9 cellular contexts compared by ENCODE assay signal in the genomic region with DNA sequence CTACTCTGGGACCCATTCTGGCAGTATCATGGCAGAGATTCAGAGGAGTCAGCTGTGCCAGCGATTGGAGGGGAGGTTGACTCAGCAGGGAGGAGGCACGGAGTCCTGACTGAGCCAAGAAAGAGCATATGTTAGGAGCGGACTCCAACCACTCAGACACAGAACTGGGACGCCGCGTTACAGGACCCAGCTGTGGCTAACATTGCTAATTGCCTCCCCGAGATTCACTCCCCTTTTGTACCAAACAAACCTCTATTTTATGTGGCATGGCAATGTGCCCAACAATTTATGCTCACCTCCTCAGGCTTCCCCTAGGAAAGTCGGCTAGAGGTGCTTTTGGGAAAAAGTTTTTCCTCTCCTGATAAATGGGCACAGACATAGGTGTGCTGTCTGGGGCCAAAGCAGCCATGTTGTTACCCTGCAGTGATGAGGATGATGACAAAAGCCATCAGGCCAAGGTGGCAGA. TPM values are rescaled to one million over a fixed set of nuclear protein-coding genes. Genes with fewer than 3 reads are reported as not detected.
DNase-seq lines count a peak whose midpoint lies in the region; ATAC-seq and TF ChIP-seq lines count a peak whose summit lies in the region.
"Had no signal": no experiment of that assay in that cellular context is flagged by ENCODE, and none has a peak within 500 bp of the region (broad histone marks: within the 10 kb centered on the region; RNA-seq: fewer than 3 reads in every experiment).

No MANE protein-coding gene starts in this region.

- peak overlapping the region; percentile 55 for H3K4me3 ChIP-seq in adipocyte (ENCODE audit: low read length)
- H3K4me3 ChIP-seq in right atrium auricular region, result no peak overlapping the region
- no peak overlapping the region for H3K4me3 ChIP-seq in CD8-positive, alpha-beta T cell (ENCODE audit: low read depth, low read length)

- DNase-seq in HFFc6, result peak; percentile 30
- peak; percentile 41 for DNase-seq in adipocyte (ENCODE audit: low read depth)
- DNase-seq in right atrium auricular region (ENCODE audit: low spot score), result peak; percentile 73
- DNase-seq in substantia nigra (lab: John Stamatoyannopoulos, UW), result peak in 30 of 49 donors; percentile 1 to 88 (median 10)
- DNase-seq in islet precursor cell, result no peak
- DNase-seq in type B pancreatic cell (ENCODE audit: extremely low spot score, unreplicated experiment), result no peak
- no peak for DNase-seq in CD8-positive, alpha-beta T cell
- DNase-seq: central memory CD4-positive, alpha-beta T cell had no signal

- H3K36me3 ChIP-seq in adipocyte (ENCODE audit: control insufficient read depth, insufficient read depth, low read length, severe bottlenecking), result no peaks in the 10 kb centered on the region
- H3K36me3 ChIP-seq in right atrium auricular region, result no peaks in the 10 kb centered on the region
- H3K36me3 ChIP-seq in CD8-positive, alpha-beta T cell (ENCODE audit: insufficient read depth, low read length), result no peaks in the 10 kb centered on the region

- H3K9me3 ChIP-seq in adipocyte (ENCODE audit: control insufficient read depth, low read length), result no peaks in the 10 kb centered on the region
- no peaks in the 10 kb centered on the region for H3K9me3 ChIP-seq in right atrium auricular region
- H3K9me3 ChIP-seq in CD8-positive, alpha-beta T cell (ENCODE audit: low read length), result no peaks in the 10 kb centered on the region

- POLR2A ChIA-PET in CD8-positive, alpha-beta T cell (lab: Charles Lee), result no interaction called here

- H3K27ac ChIP-seq in right atrium auricular region (no peak overlapping the region), substantia nigra (ENCODE audit: low read depth, low read length, poor library complexity, severe bottlenecking) (no peak overlapping the region)
- H3K27ac ChIP-seq in CD8-positive, alpha-beta T cell (ENCODE audit: low read depth, low read length), result no peak overlapping the region

- H3K36me3 Mint-ChIP-seq in HFFc6 (ENCODE audit: low read depth) (no peaks in the 10 kb centered on the region), type B pancreatic cell (no peaks in the 10 kb centered on the region)
- no peaks in the 10 kb centered on the region for H3K36me3 Mint-ChIP-seq in CD8-positive, alpha-beta T cell

- no peaks in the 10 kb centered on the region for H3K27me3 ChIP-seq in adipocyte (replicated peaks; ENCODE audit: control insufficient read depth, insufficient read depth, low read length)
- H3K27me3 ChIP-seq in right atrium auricular region, result no peaks in the 10 kb centered on the region
- H3K27me3 ChIP-seq in CD8-positive, alpha-beta T cell (ENCODE audit: insufficient read depth, low read length), result no peaks in the 10 kb centered on the region

- CTCF ChIA-PET in CD8-positive, alpha-beta T cell (lab: Charles Lee), result interaction anchor here (0.6 kb wide), 1 partner anchor 34 kb away, joined by 3 read pairs; no protein-coding TSS in a partner anchor

- ATAC-seq in CD8-positive, alpha-beta T cell, result no peak
- ATAC-seq in GM21619 (IDR thresholded peaks at IDR 0.05; ENCODE audit: unreplicated experiment), result no peak

- H3K4me1 Mint-ChIP-seq in HFFc6 (ENCODE audit: low read depth) (peaks cover 12% of the 10 kb centered on the region), type B pancreatic cell (ENCODE audit: unreplicated experiment) (no peaks in the 10 kb centered on the region)
- no peaks in the 10 kb centered on the region for H3K4me1 Mint-ChIP-seq in CD8-positive, alpha-beta T cell (ENCODE audit: low read depth)

- peaks cover 14% of the 10 kb centered on the region for H3K4me1 ChIP-seq in adipocyte (ENCODE audit: control insufficient read depth, insufficient read depth, low read length)
- no peaks in the 10 kb centered on the region for H3K4me1 ChIP-seq in right atrium auricular region
- no peaks in the 10 kb centered on the region for H3K4me1 ChIP-seq in CD8-positive, alpha-beta T cell (ENCODE audit: insufficient read depth, low read length)

- H3K9ac ChIP-seq in adipocyte (ENCODE audit: low read length), result peak overlapping the region; percentile 11

- TF ChIP-seq CTCF in HFFc6 (IDR thresholded peaks at IDR 0.05) (no peak), right atrium auricular region (IDR thresholded peaks at IDR 0.05) (no peak), type B pancreatic cell (conservative IDR thresholded peaks at IDR 0.05) (no peak)
- no peak for TF ChIP-seq CTCF in CD8-positive, alpha-beta T cell (IDR thresholded peaks at IDR 0.05)

- intact Hi-C loops in CD8-positive, alpha-beta T cell (cut with DNase I, micrococcal nuclease), result no loop called here

- H3K27ac Mint-ChIP-seq in HFFc6, result no peak overlapping the region
- no peak overlapping the region for H3K27ac Mint-ChIP-seq in type B pancreatic cell
- H3K27ac Mint-ChIP-seq in CD8-positive, alpha-beta T cell, result no peak overlapping the region

- H3K9me3 Mint-ChIP-seq in HFFc6 (no peaks in the 10 kb centered on the region), type B pancreatic cell (no peaks in the 10 kb centered on the region)
- H3K9me3 Mint-ChIP-seq in CD8-positive, alpha-beta T cell, result no peaks in the 10 kb centered on the region

- H3K4me3 Mint-ChIP-seq in HFFc6 (no peak overlapping the region; the same call in 1 of the 2 replicates), type B pancreatic cell (no peak overlapping the region)
- no peak overlapping the region for H3K4me3 Mint-ChIP-seq in CD8-positive, alpha-beta T cell

- H3K27me3 Mint-ChIP-seq in HFFc6 (ENCODE audit: insufficient read depth) (no peaks in the 10 kb centered on the region), type B pancreatic cell (no peaks in the 10 kb centered on the region)
- no peaks in the 10 kb centered on the region for H3K27me3 Mint-ChIP-seq in CD8-positive, alpha-beta T cell (ENCODE audit: low read depth)

RNA-seq across cellular contexts. Expression of a gene that starts 15.2 kb away (rescaled TPM):
- 10 to 100 TPM; 62.5 to 71.9 (median 69.1) TPM for total RNA-seq in HFFc6 (2021; fragmentation: NEBNext Ultra II Directional; extraction: Animal tissue kit (Norgen Biotek cat#: 25700))
- total RNA-seq in right atrium auricular region (100 to 1,000 TPM in 1 of 2 donors, 10 to 100 TPM in 1; 91.5 to 153 TPM), type B pancreatic cell (ENCODE audit: low replicate concordance) (59.1 and 119 TPM in 2 replicates)
- total RNA-seq in CD8-positive, alpha-beta T cell, result 10 to 100 TPM; 48.6 to 49.6 TPM

Comparison
In these comparisons a context has a peak if more than half of its experiments do, and no peak if none do; other contexts are left out.
1. DNase-seq: peak in HFFc6 (single experiment), adipocyte (single experiment), right atrium auricular region (single experiment) and substantia nigra (30 of 49); none in islet precursor cell (single experiment), type B pancreatic cell (single experiment) and CD8-positive, alpha-beta T cell (0 of 7).